ENCODE assay signal across 21 cellular contexts in genomic region chr6:24744911-24745310, GRCh38. TPM values are rescaled to one million over a fixed set of nuclear protein-coding genes. Genes with fewer than 3 reads are reported as not detected.
DNase-seq lines count a peak whose midpoint lies in the region; ATAC-seq, FAIRE-seq and TF ChIP-seq lines count a peak whose summit lies in the region.
"Had no signal": no experiment of that assay in that cellular context is flagged by ENCODE, and none has a peak within 500 bp of the region (broad histone marks: within the 10 kb centered on the region; RNA-seq: fewer than 3 reads in every experiment).

No MANE protein-coding gene starts in this region.

- TF ChIP-seq EP300 in K562 (IDR thresholded peaks at IDR 0.05; ENCODE audit: low read length), result no peak
- TF ChIP-seq EP300 in upper lobe of left lung (IDR thresholded peaks at IDR 0.05), result no peak

- no peak for TF ChIP-seq RAD21 in K562 (CRISPR knock-in tag; conservative IDR thresholded peaks at IDR 0.05 in 1 of 2, IDR thresholded peaks at IDR 0.05 in 1 of 2)

- no peak for FAIRE-seq in K562 (lab: Jason Lieb, UNC)
- FAIRE-seq: pancreas, urothelium cell line had no signal

- BruUV-seq in K562 (replicated peaks; lab: Mats Ljungman, UMichigan), result no TSS peak

- H3K9me3 ChIP-seq in right atrium auricular region, result no peaks in the 10 kb centered on the region
- H3K9me3 ChIP-seq in K562 (replicated peaks; ENCODE audit: control insufficient read depth, insufficient read depth, low read depth, low read length), result no peaks in the 10 kb centered on the region
- H3K9me3 ChIP-seq in upper lobe of left lung, result no peaks in the 10 kb centered on the region
- H3K9me3 ChIP-seq: HAP-1, pancreas had no signal

- no peaks in the 10 kb centered on the region for H4K20me1 ChIP-seq in K562 (replicated peaks; ENCODE audit: control insufficient read depth, insufficient read depth, low read length)

- peak overlapping the region; percentile 53 for H2AFZ ChIP-seq in K562 (ENCODE audit: low read depth, low read length)

- ATAC-seq in Right ventricle myocardium inferior (peak; percentile 73), K562 (no peak; the same call in 2 of the 3 replicates), upper lobe of left lung (ENCODE audit: low FRiP score in 2 of 2) (peak; percentile 58 to 69), GM18861 (IDR thresholded peaks at IDR 0.05; ENCODE audit: unreplicated experiment) (no peak), GM21825 (IDR thresholded peaks at IDR 0.05; ENCODE audit: unreplicated experiment) (no peak)

- TF ChIP-seq POLR2A in K562 (conservative IDR thresholded peaks at IDR 0.05) (no peak), upper lobe of left lung (IDR thresholded peaks at IDR 0.05) (peak in 1 of 4 donors; percentile 38)

- intact Hi-C loops in Right ventricle myocardium inferior (cut with DNase I), result no loop called here
- intact Hi-C loops in K562 (cut with micrococcal nuclease), result no loop called here

- no peaks in the 10 kb centered on the region for H3K9me1 ChIP-seq in K562 (ENCODE audit: control insufficient read depth, insufficient read depth, low read length)

- TF ChIP-seq CTCF in right atrium auricular region (IDR thresholded peaks at IDR 0.05) (no peak), K562 (IDR thresholded peaks at IDR 0.05 in 2 of 3, conservative IDR thresholded peaks at IDR 0.05 in 1 of 3; ENCODE audit: insufficient read depth in 2 of 3, low read depth in 1 of 3, low read length in 3 of 3) (no peak), upper lobe of left lung (IDR thresholded peaks at IDR 0.05) (no peak)

- H3K79me2 ChIP-seq in K562 (ENCODE audit: control insufficient read depth, insufficient read depth, low read length), result no peaks in the 10 kb centered on the region

- H3K4me1 ChIP-seq in right atrium auricular region (no peaks in the 10 kb centered on the region), K562 (replicated peaks in 1 of 2; ENCODE audit: control insufficient read depth in 2 of 2, insufficient read depth in 2 of 2, low read length in 2 of 2) (peaks cover 0 to 14% of the 10 kb centered on the region in 2 experiments; a peak in 3 of 5 replicates), upper lobe of left lung (peaks cover 0 to 6% (median 0%) of the 10 kb centered on the region in 4 donors)
- H3K4me1 ChIP-seq: HAP-1 had no signal

- H3K27me3 ChIP-seq in right atrium auricular region (no peaks in the 10 kb centered on the region), K562 (ENCODE audit: control insufficient read depth in 2 of 2, insufficient read depth in 2 of 2, low read length in 2 of 2) (0 out of 5 replicates have a peak, but pooled peaks cover 0 to 4% of the 10 kb centered on the region in 2 experiments), upper lobe of left lung (no peaks in the 10 kb centered on the region)
- H3K27me3 ChIP-seq: pancreas had no signal

- H3K9ac ChIP-seq in K562 (ENCODE audit: insufficient read depth in 1 of 2, low read depth in 2 of 2, low read length in 2 of 2), result no peak overlapping the region

- POLR2A ChIA-PET in K562 (lab: Yijun Ruan, JAX), result interaction anchor here (1.0 to 1.4 kb wide), 3 partner anchors 10 to 41 kb away, joined by 3 to 4 read pairs (median 3); no protein-coding TSS in a partner anchor

- CTCF ChIA-PET in K562 (lab: Yijun Ruan, JAX; ENCODE audit: low intra/inter-chr PET ratio), result no interaction called here

- H3K36me3 ChIP-seq in right atrium auricular region (no peaks in the 10 kb centered on the region), K562 (ENCODE audit: control insufficient read depth, insufficient read depth, low read length) (no peaks in the 10 kb centered on the region), upper lobe of left lung (no peaks in the 10 kb centered on the region)
- H3K36me3 ChIP-seq: HAP-1, pancreas had no signal

- no peak overlapping the region for H3K4me2 ChIP-seq in K562 (ENCODE audit: insufficient read depth, low read length)

- 35% methylated on average over 5 of the region's 5 CpGs for WGBS in K562 (ENCODE audit: insufficient coverage, low coverage, missing lambda C conversion rate)
- 72 to 73% methylated on average over 5 of the region's 5 CpGs for WGBS in upper lobe of left lung, 2 donors

- no peak for DNase-seq in Right ventricle myocardium inferior (ENCODE audit: missing footprints)
- no peak for DNase-seq in right atrium auricular region (ENCODE audit: low spot score)
- no peak for DNase-seq in K562 (ENCODE audit: extremely low read depth in 1 of 4, low spot score in 3 of 4)
- peak; percentile 33 for DNase-seq in midbrain (lab: John Stamatoyannopoulos, UW)
- DNase-seq in upper lobe of left lung, result no peak
- no peak for DNase-seq in activated CD4-positive, alpha-beta T cell treated with anti-CD3 and anti-CD28 coated beads, Interleukin-2, amount 50 U/mL, for 1 hour
- DNase-seq: activated CD8-positive, alpha-beta memory T cell treated with anti-CD3 and anti-CD28 coated beads for 24 hours; CD4-positive, CD25-positive, alpha-beta regulatory T cell; central memory CD4-positive, alpha-beta T cell; KBM-7; kidney glomerular epithelial cell; NCI-H774; pancreas; stimulated activated naive CD4-positive, alpha-beta T cell treated with Interleukin-2 at 50 U/mL for 16 hours had no signal

- H3K27ac ChIP-seq in right atrium auricular region (no peak overlapping the region), K562 (ENCODE audit: extremely low read depth, low read depth, low read length) (no peak overlapping the region), upper lobe of left lung (peak overlapping the region in 3 of 4 donors; percentile 67 to 73 (median 71))
- H3K27ac ChIP-seq: VCaP had no signal

- in situ Hi-C loops in K562 (cut with MboI), result no loop called here

- no peak overlapping the region for H3K4me3 ChIP-seq in right atrium auricular region
- H3K4me3 ChIP-seq in K562, result no peak overlapping the region
- no peak overlapping the region for H3K4me3 ChIP-seq in upper lobe of left lung
- H3K4me3 ChIP-seq: HAP-1, pancreas had no signal

RNA-seq across cellular contexts. Expression of gene C6orf62, which starts 26.0 kb away (rescaled TPM):
- total RNA-seq in Right ventricle myocardium inferior (43.2 TPM), right atrium auricular region (10 to 100 TPM; 24.0 to 47.4 TPM), K562 (2014; rRNA removed) (48.5 and 52.9 TPM in 2 replicates), K562 (2014; rRNA removed; fragmentation: Illumina TruSeq; extraction: Trizol) (110 and 124 TPM in 2 replicates), K562 (2015; rRNA removed; fragmentation: Illumina TruSeq; extraction: Trizol) (111 and 113 TPM in 2 replicates), K562 (2021) (113 and 117 TPM in 2 replicates), upper lobe of left lung (100 to 1,000 TPM in 2 of 6 donors, 10 to 100 TPM in 4; 41.9 to 131 (median 95.3) TPM)
- 43.5 and 83.8 TPM in 2 replicates for total RNA-seq in K562 (2011; cell fraction: chromatin; rRNA removed; ENCODE audit: low replicate concordance)
- total RNA-seq in K562 (2011; cell fraction: nucleolus; rRNA removed), result 36.7 and 38.0 TPM in 2 replicates
- total RNA-seq in K562 (2011; cell fraction: nucleoplasm; rRNA removed), result 66.0 and 93.1 TPM in 2 replicates
- polyA plus RNA-seq in K562 (2011; rRNA removed) (76.7 and 105 TPM in 2 replicates), K562 (2014; fragmentation: Illumina TruSeq; extraction: Trizol) (86.2 and 111 TPM in 2 replicates), K562 (2014; fragmentation: Nextera tagmentation; extraction: Ambion mirVana) (100 to 1,000 TPM; 355 to 579 TPM), K562 (2014; rRNA removed) (56.8 and 65.6 TPM in 2 replicates)
- polyA plus RNA-seq in K562 (2011; cell fraction: cytosol; rRNA removed), result 37.7 and 38.4 TPM in 2 replicates
- 55.2 and 65.3 TPM in 2 replicates for polyA plus RNA-seq in K562 (2011; cell fraction: nucleus; rRNA removed)
- 55.2 and 66.1 TPM in 2 replicates for polyA plus RNA-seq in K562 (2012)
- polyA minus RNA-seq in K562 (2011; rRNA and poly(A)+ RNA removed), result 117 and 150 TPM in 2 replicates
- polyA minus RNA-seq in K562 (2011; cell fraction: cytosol; rRNA and poly(A)+ RNA removed), result 41.9 and 92.5 TPM in 2 replicates
- 37.2 and 54.4 TPM in 2 replicates for polyA minus RNA-seq in K562 (2011; cell fraction: nucleus; rRNA and poly(A)+ RNA removed)

RNA-seq across cellular contexts. Expression of gene GMNN, which starts 29.8 kb away (rescaled TPM):
- total RNA-seq in Right ventricle myocardium inferior, result 8.1 TPM
- 1 to 10 TPM; 4.0 to 4.2 TPM for total RNA-seq in right atrium auricular region
- total RNA-seq in K562 (2011; cell fraction: chromatin; rRNA removed; ENCODE audit: low replicate concordance), result 62.3 and 103 TPM in 2 replicates
- total RNA-seq in K562 (2011; cell fraction: nucleolus; rRNA removed), result 65.7 and 78.8 TPM in 2 replicates
- 98.0 and 106 TPM in 2 replicates for total RNA-seq in K562 (2011; cell fraction: nucleoplasm; rRNA removed)
- total RNA-seq in K562 (2014; rRNA removed), result 140 and 156 TPM in 2 replicates
- total RNA-seq in K562 (2014; rRNA removed; fragmentation: Illumina TruSeq; extraction: Trizol), result 189 and 216 TPM in 2 replicates
- 187 and 210 TPM in 2 replicates for total RNA-seq in K562 (2015; rRNA removed; fragmentation: Illumina TruSeq; extraction: Trizol)
- total RNA-seq in K562 (2021), result 144 and 146 TPM in 2 replicates
- 125 and 167 TPM in 2 replicates for polyA plus RNA-seq in K562 (2011; rRNA removed)
- 79.5 and 92.1 TPM in 2 replicates for polyA plus RNA-seq in K562 (2011; cell fraction: cytosol; rRNA removed)
- 50.4 and 63.0 TPM in 2 replicates for polyA plus RNA-seq in K562 (2011; cell fraction: nucleus; rRNA removed)
- 98.2 and 179 TPM in 2 replicates for polyA plus RNA-seq in K562 (2012)
- polyA plus RNA-seq in K562 (2014; fragmentation: Illumina TruSeq; extraction: Trizol), result 217 and 222 TPM in 2 replicates
- 100 to 1,000 TPM; 331 to 370 TPM for polyA plus RNA-seq in K562 (2014; fragmentation: Nextera tagmentation; extraction: Ambion mirVana)
- polyA plus RNA-seq in K562 (2014; rRNA removed), result 199 and 254 TPM in 2 replicates
- 80.2 and 85.5 TPM in 2 replicates for polyA minus RNA-seq in K562 (2011; rRNA and poly(A)+ RNA removed)
- 43.5 and 55.4 TPM in 2 replicates for polyA minus RNA-seq in K562 (2011; cell fraction: cytosol; rRNA and poly(A)+ RNA removed)
- 50.4 and 78.2 TPM in 2 replicates for polyA minus RNA-seq in K562 (2011; cell fraction: nucleus; rRNA and poly(A)+ RNA removed)
- 10 to 100 TPM in 2 of 6 donors, 1 to 10 TPM in 4; 6.5 to 10.3 (median 8.9) TPM for total RNA-seq in upper lobe of left lung

RNA-seq across cellular contexts. Expression of gene ARMH2, which starts 53.8 kb away (rescaled TPM):
- not detected for total RNA-seq in Right ventricle myocardium inferior
- not detected for total RNA-seq in right atrium auricular region
- total RNA-seq in K562 (2011; cell fraction: chromatin; rRNA removed; ENCODE audit: low replicate concordance), result not detected in 2 replicates
- not detected in 2 replicates for total RNA-seq in K562 (2011; cell fraction: nucleolus; rRNA removed)
- total RNA-seq in K562 (2011; cell fraction: nucleoplasm; rRNA removed), result not detected in 2 replicates
- not detected in 2 replicates for total RNA-seq in K562 (2014; rRNA removed)
- not detected in 2 replicates for total RNA-seq in K562 (2014; rRNA removed; fragmentation: Illumina TruSeq; extraction: Trizol)
- total RNA-seq in K562 (2015; rRNA removed; fragmentation: Illumina TruSeq; extraction: Trizol), result not detected in 2 replicates
- not detected in 2 replicates for total RNA-seq in K562 (2021)
- polyA plus RNA-seq in K562 (2011; rRNA removed), result not detected in 2 replicates
- not detected in 2 replicates for polyA plus RNA-seq in K562 (2011; cell fraction: cytosol; rRNA removed)
- polyA plus RNA-seq in K562 (2011; cell fraction: nucleus; rRNA removed), result not detected in 2 replicates
- polyA plus RNA-seq in K562 (2012), result not detected in 2 replicates
- not detected in 2 replicates for polyA plus RNA-seq in K562 (2014; fragmentation: Illumina TruSeq; extraction: Trizol)
- not detected for polyA plus RNA-seq in K562 (2014; fragmentation: Nextera tagmentation; extraction: Ambion mirVana)
- not detected in 2 replicates for polyA plus RNA-seq in K562 (2014; rRNA removed)
- not detected in 2 replicates for polyA minus RNA-seq in K562 (2011; rRNA and poly(A)+ RNA removed)
- polyA minus RNA-seq in K562 (2011; cell fraction: cytosol; rRNA and poly(A)+ RNA removed), result not detected in 2 replicates
- polyA minus RNA-seq in K562 (2011; cell fraction: nucleus; rRNA and poly(A)+ RNA removed), result not detected in 2 replicates
- total RNA-seq in upper lobe of left lung, result 1 to 10 TPM in 2 of 6 donors, under 1 TPM in 1, not detected in 3; 0.76 to 2.4 (median 1.7) TPM
- total RNA-seq: activated T-helper 1 cell treated with anti-CD3 and anti-CD28 coated beads, Interleukin-12 subunit alpha, Interleukin-12 subunit beta, Interleukin-2, Interleukin-4 antibody, amounts not matched to agents 30 ng/mL and 10 ng/mL and 1 ng/mL, durations not matched to agents 14 hours and 24 hours and 36 hours; pancreas had no signal
- polyA plus RNA-seq: adipose tissue, pancreas had no signal

Comparison
In these comparisons a context has a peak if more than half of its experiments do, and no peak if none do; other contexts are left out.
1. ATAC-seq: peak in Right ventricle myocardium inferior (single experiment) and upper lobe of left lung (2 of 2); none in K562 (single experiment), GM18861 (single experiment) and GM21825 (single experiment).
2. H3K27ac ChIP-seq: peak in upper lobe of left lung (3 of 4); none in right atrium auricular region (0 of 2) and K562 (single experiment).